In genomic region chr5:172714491-172715420, GRCh38 we compare ENCODE assay signal across 8 cellular contexts. TPM values are rescaled to one million over a fixed set of nuclear protein-coding genes. Genes with fewer than 3 reads are reported as not detected.
DNase-seq lines count a peak whose midpoint lies in the region; ATAC-seq lines count a peak whose summit lies in the region.

No MANE protein-coding gene starts in this region.

- H3K9me3 Mint-ChIP-seq in activated CD4-positive, alpha-beta memory T cell treated with anti-CD3 and anti-CD28 coated beads for 36 hours: no peaks in the 10 kb centered on the region

- no peak overlapping the region for H2AFZ ChIP-seq in mesenchymal stem cell (ENCODE audit: low read depth, low read length)

- H3K4me3 ChIP-seq in mesenchymal stem cell (ENCODE audit: insufficient read depth in 1 of 2, low read depth in 1 of 2, low read length in 2 of 2): no peak overlapping the region

- CTCF ChIA-PET in activated CD4-positive, alpha-beta memory T cell treated with anti-CD3 and anti-CD28 coated beads for 36 hours (lab: Charles Lee): interaction anchor here (0.6 to 11.8 kb wide), 58 partner anchors 8 to 617 kb away, joined by 3 to 393 read pairs (median 4); partner anchors contain the start of genes DUSP1, NEURL1B and RPL26L1

- no peak overlapping the region for H2BK120ac ChIP-seq in mesenchymal stem cell (ENCODE audit: low read depth, low read length)

- H2BK5ac ChIP-seq in mesenchymal stem cell (ENCODE audit: low read depth, low read length, poor library complexity, severe bottlenecking): no peak overlapping the region

- peak overlapping the region; percentile 61 for H3K9ac ChIP-seq in mesenchymal stem cell (ENCODE audit: low read length)

- H4K91ac ChIP-seq in mesenchymal stem cell (ENCODE audit: low read length): peak overlapping the region; percentile 14

- no peaks in the 10 kb centered on the region for H3K36me3 ChIP-seq in mesenchymal stem cell (ENCODE audit: control insufficient read depth in 1 of 2, insufficient read depth in 2 of 2, low read depth in 1 of 2, low read length in 2 of 2)

- H3K36me3 Mint-ChIP-seq in activated CD4-positive, alpha-beta memory T cell treated with anti-CD3 and anti-CD28 coated beads for 36 hours: no peaks in the 10 kb centered on the region

- no peaks in the 10 kb centered on the region for H3K9me3 ChIP-seq in mesenchymal stem cell (ENCODE audit: control insufficient read depth, low read length)

- peak overlapping the region in 1 of 2 experiments; percentile 13 for H3K18ac ChIP-seq in mesenchymal stem cell (ENCODE audit: low read depth in 1 of 2, low read length in 2 of 2)

- peaks cover 15% of the 10 kb centered on the region for H3K4me1 ChIP-seq in mesenchymal stem cell (ENCODE audit: control insufficient read depth, insufficient read depth, low read depth, low read length)

- no peak overlapping the region for H3K14ac ChIP-seq in mesenchymal stem cell (ENCODE audit: low read length in 2 of 2)

- DNase-seq in NCI-H526 (lab: John Stamatoyannopoulos, UW) (peak; percentile 7 to 74), NCI-H526 treated with DMSO at 0.1 percent for 48 hours (lab: John Stamatoyannopoulos, UW) (no peak), NCI-H524 (lab: John Stamatoyannopoulos, UW) (peak; percentile 56 to 75), mesenchymal stem cell (peak; percentile 85)
- DNase-seq in activated CD4-positive, alpha-beta memory T cell treated with anti-CD3 and anti-CD28 coated beads for 36 hours: peak; percentile 72
- peak; percentile 57 for DNase-seq in effector CD4-positive, alpha-beta T cell
- DNase-seq in stimulated activated CD8-positive, alpha-beta memory T cell treated with anti-CD3 and anti-CD28 coated beads, Interleukin-12 subunit alpha, Interleukin-12 subunit beta, amount 100 ng/mL, for 24 hours (ENCODE audit: extremely low read depth): peak; percentile 37

- H3K27me3 ChIP-seq in mesenchymal stem cell (ENCODE audit: control insufficient read depth in 1 of 2, insufficient read depth in 1 of 2, low read length in 2 of 2): peaks cover 0 to 4% of the 10 kb centered on the region in 2 experiments

- H3K4me3 Mint-ChIP-seq in activated CD4-positive, alpha-beta memory T cell treated with anti-CD3 and anti-CD28 coated beads for 36 hours: no peak overlapping the region

- H3K27ac Mint-ChIP-seq in activated CD4-positive, alpha-beta memory T cell treated with anti-CD3 and anti-CD28 coated beads for 36 hours: no peak overlapping the region

- no peak overlapping the region for H3K23ac ChIP-seq in mesenchymal stem cell (ENCODE audit: low read length in 2 of 2)

- no peaks in the 10 kb centered on the region for H3K4me1 Mint-ChIP-seq in activated CD4-positive, alpha-beta memory T cell treated with anti-CD3 and anti-CD28 coated beads for 36 hours (ENCODE audit: low read depth)

- H3K27ac ChIP-seq in mesenchymal stem cell (ENCODE audit: low read length, poor library complexity, severe bottlenecking): no peak overlapping the region

- no peak overlapping the region for H2BK15ac ChIP-seq in mesenchymal stem cell (ENCODE audit: low read depth, poor library complexity, severe bottlenecking)

- peak overlapping the region; percentile 41 for H2AK5ac ChIP-seq in mesenchymal stem cell (ENCODE audit: low read length, severe bottlenecking)

- peak overlapping the region; percentile 74 for H4K8ac ChIP-seq in mesenchymal stem cell (ENCODE audit: low read length)

- H3K27me3 Mint-ChIP-seq in activated CD4-positive, alpha-beta memory T cell treated with anti-CD3 and anti-CD28 coated beads for 36 hours: peaks cover 7% of the 10 kb centered on the region

- H3K4ac ChIP-seq in mesenchymal stem cell (ENCODE audit: low read depth in 1 of 2, low read length in 2 of 2): peak overlapping the region in 1 of 2 experiments; percentile 9

- no peak overlapping the region for H3K4me2 ChIP-seq in mesenchymal stem cell (ENCODE audit: low read length, poor library complexity, severe bottlenecking)

- H3K79me1 ChIP-seq in mesenchymal stem cell (replicated peaks; ENCODE audit: low read length, poor library complexity, severe bottlenecking): no peaks in the 10 kb centered on the region

- intact Hi-C loops in activated CD4-positive, alpha-beta memory T cell treated with anti-CD3 and anti-CD28 coated beads for 36 hours (cut with micrococcal nuclease): loop anchor here (5.0 to 10.0 kb wide), 2 partner anchors 123 to 620 kb away; no protein-coding TSS in a partner anchor

- 26% methylated on average over 13 of the region's 15 CpGs for WGBS in mesenchymal stem cell

- POLR2A ChIA-PET in activated CD4-positive, alpha-beta memory T cell treated with anti-CD3 and anti-CD28 coated beads for 36 hours (lab: Charles Lee): interaction anchor here (0.5 to 1.2 kb wide), 4 partner anchors 50 to 269 kb away, joined by 3 to 4 read pairs (median 3); partner anchors contain the start of gene ATP6V0E1

- peak overlapping the region in 1 of 2 experiments; percentile 8 for H2BK12ac ChIP-seq in mesenchymal stem cell (ENCODE audit: low read length in 2 of 2)

- peak; percentile 57 for ATAC-seq in HG02840 (IDR thresholded peaks at IDR 0.05; ENCODE audit: low FRiP score, unreplicated experiment)

RNA-seq across cellular contexts. Expression of gene DUSP1, which starts 56.2 kb away (rescaled TPM):
- 10 to 100 TPM; 10.6 to 10.7 TPM for total RNA-seq in activated CD4-positive, alpha-beta memory T cell treated with anti-CD3 and anti-CD28 coated beads for 36 hours
- 214 TPM for polyA plus RNA-seq in mesenchymal stem cell (2013, experiment 1 of 2)
- 205 TPM for polyA plus RNA-seq in mesenchymal stem cell (2013, experiment 2 of 2)
